22 cellular contexts compared by ENCODE assay signal in genomic region chr10:5184987-5185386, GRCh38. TPM values are rescaled to one million over a fixed set of nuclear protein-coding genes. Genes with fewer than 3 reads are reported as not detected.
"Had no signal": no experiment of that assay in that cellular context is flagged by ENCODE, and none has a peak within 500 bp of the region (broad histone marks: within the 10 kb centered on the region; RNA-seq: fewer than 3 reads in every experiment).

AKR1C8 (minus strand) TSS chr10:5185150; CDS start chr10:5185104, 46 bp downstream.

- H3K36me3 Mint-ChIP-seq: activated naive CD8-positive, alpha-beta T cell treated with anti-CD3 and anti-CD28 coated beads, Interleukin-2, amount 10 ng/mL, durations not matched to agents 7 days and 5 days; type B pancreatic cell had no signal

- H3K4me3 ChIP-seq: esophagus squamous epithelium, skin epidermis had no signal

- DNase-seq: activated CD4-positive, alpha-beta T cell treated with anti-CD3 and anti-CD28 coated beads, Interleukin-2, amount 50 U/mL, for 1 hour; activated naive CD8-positive, alpha-beta T cell treated with anti-CD3 and anti-CD28 coated beads, Interleukin-2, amount 10 ng/mL, durations not matched to agents 7 days and 5 days; aorta; cortex of kidney; effector CD4-positive, alpha-beta T cell; esophagus squamous epithelium; foreskin keratinocyte; head of caudate nucleus; immature natural killer cell; mammary epithelial cell; nephron progenitor cell; stimulated activated CD4-positive, alpha-beta T cell treated with anti-CD3 and anti-CD28 coated beads, Interleukin-15, amount 100 ng/mL, for 24 hours; stimulated activated CD4-positive, alpha-beta T cell treated with anti-CD3 and anti-CD28 coated beads, Interleukin-4, amount 100 ng/mL, for 1 hour; stimulated activated naive CD4-positive, alpha-beta T cell; substantia nigra had no signal

- H3K4me1 ChIP-seq: esophagus squamous epithelium, foreskin keratinocyte, parathyroid adenoma had no signal

- H3K27ac ChIP-seq: esophagus squamous epithelium, foreskin keratinocyte, parathyroid adenoma, skin epidermis had no signal

- H3K36me3 ChIP-seq: esophagus squamous epithelium had no signal

- ATAC-seq: activated CD4-positive, CD25-positive, alpha-beta regulatory T cell treated with anti-CD3 and anti-CD28 coated beads, Interleukin-2, amount 50 U/mL, for 24 hours; foreskin keratinocyte had no signal

- H3K4me3 Mint-ChIP-seq: activated naive CD8-positive, alpha-beta T cell treated with anti-CD3 and anti-CD28 coated beads, Interleukin-2, amount 10 ng/mL, durations not matched to agents 7 days and 5 days; activated T-helper 1 cell treated with anti-CD3 and anti-CD28 coated beads, Interleukin-12 subunit alpha, Interleukin-12 subunit beta, Interleukin-2, Interleukin-4 antibody, amounts not matched to agents 30 ng/mL and 10 ng/mL and 1 ng/mL, durations not matched to agents 14 hours and 24 hours and 36 hours; immature natural killer cell; nephron progenitor cell; type B pancreatic cell had no signal

- H3K27me3 Mint-ChIP-seq: type B pancreatic cell had no signal

- H3K27ac Mint-ChIP-seq: activated naive CD8-positive, alpha-beta T cell treated with anti-CD3 and anti-CD28 coated beads, Interleukin-2, amount 10 ng/mL, durations not matched to agents 7 days and 5 days; activated T-helper 1 cell treated with anti-CD3 and anti-CD28 coated beads, Interleukin-12 subunit alpha, Interleukin-12 subunit beta, Interleukin-2, Interleukin-4 antibody, amounts not matched to agents 30 ng/mL and 10 ng/mL and 1 ng/mL, durations not matched to agents 14 hours and 24 hours and 36 hours; immature natural killer cell; nephron progenitor cell; type B pancreatic cell had no signal

- H3K9ac ChIP-seq: parathyroid adenoma had no signal

- H3K9me3 Mint-ChIP-seq: activated naive CD8-positive, alpha-beta T cell treated with anti-CD3 and anti-CD28 coated beads, Interleukin-2, amount 10 ng/mL, durations not matched to agents 7 days and 5 days; activated T-helper 1 cell treated with anti-CD3 and anti-CD28 coated beads, Interleukin-12 subunit alpha, Interleukin-12 subunit beta, Interleukin-2, Interleukin-4 antibody, amounts not matched to agents 30 ng/mL and 10 ng/mL and 1 ng/mL, durations not matched to agents 14 hours and 24 hours and 36 hours; type B pancreatic cell had no signal

- H3K9me3 ChIP-seq: esophagus squamous epithelium had no signal

- H3K4me1 Mint-ChIP-seq: activated naive CD8-positive, alpha-beta T cell treated with anti-CD3 and anti-CD28 coated beads, Interleukin-2, amount 10 ng/mL, durations not matched to agents 7 days and 5 days; immature natural killer cell had no signal

- H3K27me3 ChIP-seq: esophagus squamous epithelium, foreskin keratinocyte had no signal

RNA-seq across cellular contexts. Expression of gene AKR1C8, which starts in this region (rescaled TPM):
- total RNA-seq: activated CD8-positive, alpha-beta memory T cell treated with anti-CD3 and anti-CD28 coated beads for 36 hours; endothelial cell of umbilical vein; esophagus squamous epithelium; foreskin keratinocyte; mammary epithelial cell had no signal
